In genomic region chr20:61941721-61942405, GRCh38 we compare ENCODE assay signal across 21 cellular contexts.
DNase-seq lines count a peak whose midpoint lies in the region; ATAC-seq, FAIRE-seq and TF ChIP-seq lines count a peak whose summit lies in the region.
"Had no signal": no experiment of that assay in that cellular context is flagged by ENCODE, and none has a peak within 500 bp of the region (broad histone marks: within the 10 kb centered on the region; RNA-seq: fewer than 3 reads in every experiment).

No MANE protein-coding gene starts in this region.

- H2AFZ ChIP-seq in GM23338 (no peak overlapping the region), H1 (ENCODE audit: low read length) (no peak overlapping the region), neuronal stem cell (ENCODE audit: low read length) (no peak overlapping the region)

- 84% methylated on average over 15 of the region's 16 CpGs; no CpG with 5 or more reads in 1 of the 2 experiments for WGBS in H1 (ENCODE audit: extremely low coverage in 1 of 2, insufficient coverage in 1 of 2, insufficient read length in 1 of 2, insufficient replicate concordance in 2 of 2, low coverage in 1 of 2, low lambda C conversion rate in 2 of 2, missing lambda C conversion rate in 1 of 2), 2 experiments
- no CpG with 5 or more reads among the region's 16 CpGs for WGBS in neuronal stem cell (ENCODE audit: extremely low coverage in 2 of 2, insufficient read length in 2 of 2, insufficient replicate concordance in 1 of 2), 2 donors

- no peak overlapping the region for H2BK20ac ChIP-seq in H1 (ENCODE audit: low read length)

- no peaks in the 10 kb centered on the region for H3K36me3 Mint-ChIP-seq in GM23338 (ENCODE audit: low read depth)
- H3K36me3 Mint-ChIP-seq in activated CD4-positive, alpha-beta T cell treated with anti-CD3 and anti-CD28 coated beads, Interleukin-2, amount 10 ng/mL, durations not matched to agents 7 days and 5 days (ENCODE audit: low read depth): no peaks in the 10 kb centered on the region

- H3K4ac ChIP-seq in H1 (replicated peaks; ENCODE audit: insufficient read length, low read depth, low read length) (no peak overlapping the region), neuronal stem cell (ENCODE audit: low read length) (no peak overlapping the region)

- H3K18ac ChIP-seq in H1 (ENCODE audit: extremely low read depth, low read length) (no peak overlapping the region; the same call in 1 of the 2 replicates), neuronal stem cell (ENCODE audit: low read length) (peak overlapping the region; percentile 71)

- H3K4me3 Mint-ChIP-seq in GM23338: no peak overlapping the region
- H3K4me3 Mint-ChIP-seq in activated CD4-positive, alpha-beta T cell treated with anti-CD3 and anti-CD28 coated beads, Interleukin-2, amount 10 ng/mL, durations not matched to agents 7 days and 5 days: no peak overlapping the region
- H3K4me3 Mint-ChIP-seq: CD4-positive, alpha-beta T cell had no signal

- no peak overlapping the region for H2AK5ac ChIP-seq in H1 (ENCODE audit: low read depth, low read length)
- peak overlapping the region; percentile 61 for H2AK5ac ChIP-seq in neuronal stem cell (ENCODE audit: low read depth, low read length)

- H2BK12ac ChIP-seq in H1 (ENCODE audit: low read depth, low read length): no peak overlapping the region
- H2BK12ac ChIP-seq in neuronal stem cell (ENCODE audit: low read length): no peak overlapping the region

- FAIRE-seq in H1 (lab: Jason Lieb, UNC) (no peak), kidney (lab: Jason Lieb, UNC) (no peak)
- FAIRE-seq: A204.1 had no signal

- H4K91ac ChIP-seq in H1 (replicated peaks; ENCODE audit: insufficient read length, low read length): no peak overlapping the region
- H4K91ac ChIP-seq in neuronal stem cell (ENCODE audit: low read depth, low read length, poor library complexity): no peak overlapping the region

- H2BK120ac ChIP-seq in H1 (replicated peaks; ENCODE audit: low read depth, low read length): no peak overlapping the region
- no peak overlapping the region for H2BK120ac ChIP-seq in neuronal stem cell (ENCODE audit: low read depth, low read length)

- H3K27me3 ChIP-seq in GM23338 (ENCODE audit: insufficient read depth): no peaks in the 10 kb centered on the region
- no peaks in the 10 kb centered on the region for H3K27me3 ChIP-seq in H1 (replicated peaks in 1 of 4; ENCODE audit: control insufficient read depth in 3 of 4, extremely low read depth in 1 of 4, insufficient read depth in 3 of 4, low read length in 3 of 4)
- no peaks in the 10 kb centered on the region for H3K27me3 ChIP-seq in neuronal stem cell (ENCODE audit: control insufficient read depth in 3 of 3, insufficient read depth in 3 of 3, low read depth in 1 of 3, low read length in 3 of 3)
- H3K27me3 ChIP-seq: BE2C had no signal

- H2BK15ac ChIP-seq in H1 (ENCODE audit: low read length) (no peak overlapping the region), neuronal stem cell (ENCODE audit: low read length) (no peak overlapping the region)

- no peaks in the 10 kb centered on the region for H3K23me2 ChIP-seq in H1 (ENCODE audit: low read depth, low read length)

- no peaks in the 10 kb centered on the region for H3K4me1 ChIP-seq in GM23338 (ENCODE audit: insufficient read depth)
- H3K4me1 ChIP-seq in H1 (replicated peaks in 1 of 4; ENCODE audit: control insufficient read depth in 3 of 4, insufficient read depth in 4 of 4, low read length in 3 of 4): peaks cover 0 to 5% (median 3%) of the 10 kb centered on the region in 4 experiments; a peak in 2 of 7 replicates
- H3K4me1 ChIP-seq in kidney (ENCODE audit: control insufficient read depth in 1 of 2, insufficient read depth in 1 of 2, low read depth in 1 of 2, low read length in 2 of 2): no peaks in the 10 kb centered on the region
- H3K4me1 ChIP-seq in neuronal stem cell (ENCODE audit: control insufficient read depth in 2 of 2, insufficient read depth in 1 of 2, low read depth in 1 of 2, low read length in 2 of 2): no peaks in the 10 kb centered on the region
- H3K4me1 ChIP-seq: BE2C, Caco-2, HAP-1 had no signal

- peaks cover 12% of the 10 kb centered on the region for H3K4me1 Mint-ChIP-seq in GM23338
- no peaks in the 10 kb centered on the region for H3K4me1 Mint-ChIP-seq in activated CD4-positive, alpha-beta T cell treated with anti-CD3 and anti-CD28 coated beads, Interleukin-2, amount 10 ng/mL, durations not matched to agents 7 days and 5 days

- H3K79me1 ChIP-seq in H1 (ENCODE audit: low read depth, low read length) (no peaks in the 10 kb centered on the region), neuronal stem cell (ENCODE audit: low read depth, low read length) (no peaks in the 10 kb centered on the region)

- no peaks in the 10 kb centered on the region for H3K27me3 Mint-ChIP-seq in GM23338 (ENCODE audit: insufficient read depth, low read depth, poor library complexity)
- no peaks in the 10 kb centered on the region for H3K27me3 Mint-ChIP-seq in activated CD4-positive, alpha-beta T cell treated with anti-CD3 and anti-CD28 coated beads, Interleukin-2, amount 10 ng/mL, durations not matched to agents 7 days and 5 days
- H3K27me3 Mint-ChIP-seq: CD4-positive, alpha-beta T cell had no signal

- H3K9me3 Mint-ChIP-seq in GM23338: no peaks in the 10 kb centered on the region
- no peaks in the 10 kb centered on the region for H3K9me3 Mint-ChIP-seq in activated CD4-positive, alpha-beta T cell treated with anti-CD3 and anti-CD28 coated beads, Interleukin-2, amount 10 ng/mL, durations not matched to agents 7 days and 5 days
- H3K9me3 Mint-ChIP-seq: CD4-positive, alpha-beta T cell had no signal

- ATAC-seq in GM23338: no peak
- ATAC-seq: PC-3 had no signal

- no peak overlapping the region for H3K4me2 ChIP-seq in GM23338
- H3K4me2 ChIP-seq in H1 (ENCODE audit: insufficient read depth in 1 of 2, low read depth in 2 of 2, low read length in 2 of 2): no peak overlapping the region
- H3K4me2 ChIP-seq in neuronal stem cell (ENCODE audit: insufficient read depth, low read length, poor library complexity, severe bottlenecking): no peak overlapping the region

- TF ChIP-seq CTCF in GM23338 (conservative IDR thresholded peaks at IDR 0.05; ENCODE audit: low read depth in 2 of 2) (no peak), H1 (IDR thresholded peaks at IDR 0.05; ENCODE audit: control extremely low read depth in 1 of 3, insufficient read depth in 1 of 3, low read depth in 1 of 3, low read length in 3 of 3) (no peak), kidney (IDR thresholded peaks at IDR 0.05; ENCODE audit: borderline replicate concordance, extremely low read depth, insufficient read depth) (no peak)

- H3K27ac Mint-ChIP-seq in GM23338: 0 out of 2 replicates have a peak overlapping the region, but pooled peaks have one; percentile 52
- H3K27ac Mint-ChIP-seq in activated CD4-positive, alpha-beta T cell treated with anti-CD3 and anti-CD28 coated beads, Interleukin-2, amount 10 ng/mL, durations not matched to agents 7 days and 5 days: no peak overlapping the region
- H3K27ac Mint-ChIP-seq: CD4-positive, alpha-beta T cell had no signal

- no peaks in the 10 kb centered on the region for H3F3A ChIP-seq in GM23338 (replicated peaks; ENCODE audit: low read depth)

- H4K5ac ChIP-seq in H1 (ENCODE audit: insufficient read length, low read depth, low read length): no peak overlapping the region

- no peaks in the 10 kb centered on the region for H4K20me1 ChIP-seq in GM23338 (replicated peaks; ENCODE audit: insufficient read depth)
- no peaks in the 10 kb centered on the region for H4K20me1 ChIP-seq in H1 (replicated peaks in 1 of 2; ENCODE audit: control insufficient read depth in 1 of 2, insufficient read depth in 2 of 2, low read length in 2 of 2)

- H3K9me3 ChIP-seq in H1 (ENCODE audit: insufficient read depth in 2 of 2, low read depth in 1 of 2, low read length in 1 of 2) (no peaks in the 10 kb centered on the region), kidney (ENCODE audit: control insufficient read depth in 1 of 2, low read length in 2 of 2) (no peaks in the 10 kb centered on the region), neuronal stem cell (replicated peaks in 1 of 2; ENCODE audit: control insufficient read depth in 2 of 2, insufficient read depth in 1 of 2, low read depth in 1 of 2, low read length in 2 of 2) (no peaks in the 10 kb centered on the region)
- H3K9me3 ChIP-seq: BE2C, Caco-2, HAP-1 had no signal

- H3K79me2 ChIP-seq in GM23338 (replicated peaks; ENCODE audit: insufficient read depth): no peaks in the 10 kb centered on the region
- H3K79me2 ChIP-seq in H1 (ENCODE audit: control insufficient read depth in 1 of 2, insufficient read depth in 2 of 2, low read length in 2 of 2): no peaks in the 10 kb centered on the region

- H3K23ac ChIP-seq in H1 (ENCODE audit: insufficient read length) (no peak overlapping the region), neuronal stem cell (ENCODE audit: low read depth, low read length, poor library complexity) (no peak overlapping the region)

- DNase-seq in GM23338 (ENCODE audit: low spot score) (no peak), H1 (ENCODE audit: low read depth in 1 of 2, low spot score in 2 of 2) (no peak), kidney (peak; percentile 49), neuronal stem cell (ENCODE audit: low spot score) (no peak), kidney tubule cell (ENCODE audit: low spot score) (no peak), NCI-H146 (lab: John Stamatoyannopoulos, UW) (no peak), activated gamma-delta T cell treated with Interleukin-2 at 50 U/mL for 16 hours (no peak)
- DNase-seq in activated CD4-positive, alpha-beta T cell treated with anti-CD3 and anti-CD28 coated beads, Interleukin-2, amount 10 ng/mL, durations not matched to agents 7 days and 5 days: no peak
- DNase-seq: BE2C, GDM1, IMR-90, NCI-H1417 treated with DMSO at 0.1 percent for 48 hours, NCI-H2029, NCI-H345, NCI-H526, PC-3 had no signal

- H3K4me3 ChIP-seq in GM23338 (no peak overlapping the region), H1 (ENCODE audit: extremely low read depth in 1 of 4, insufficient read depth in 2 of 4, low read depth in 3 of 4, low read length in 4 of 4) (no peak overlapping the region), kidney (ENCODE audit: low read length in 2 of 2) (no peak overlapping the region), neuronal stem cell (ENCODE audit: low read length in 2 of 2) (no peak overlapping the region)
- H3K4me3 ChIP-seq: HAP-1 had no signal

- no peak for TF ChIP-seq RAD21 in H1 (IDR thresholded peaks at IDR 0.05 in 1 of 2, conservative IDR thresholded peaks at IDR 0.05 in 1 of 2; ENCODE audit: low read depth in 2 of 2, low read length in 2 of 2)

- H3K36me3 ChIP-seq in GM23338 (ENCODE audit: insufficient read depth) (no peaks in the 10 kb centered on the region), H1 (ENCODE audit: control insufficient read depth in 2 of 4, insufficient read depth in 4 of 4, low read length in 3 of 4) (no peaks in the 10 kb centered on the region), kidney (ENCODE audit: control insufficient read depth in 1 of 2, insufficient read depth in 2 of 2, low read length in 2 of 2) (no peaks in the 10 kb centered on the region), neuronal stem cell (replicated peaks in 1 of 2; ENCODE audit: control insufficient read depth in 2 of 2, insufficient read depth in 2 of 2, low read length in 2 of 2) (no peaks in the 10 kb centered on the region)
- H3K36me3 ChIP-seq: BE2C, HAP-1 had no signal

- intact Hi-C loops in kidney (cut with DNase I): no loop called here

- TF ChIP-seq POLR2A in H1 (IDR thresholded peaks at IDR 0.05; ENCODE audit: control extremely low read depth in 1 of 2, low read depth in 2 of 2, low read length in 2 of 2): no peak

- no peak overlapping the region for H3K9ac ChIP-seq in H1 (replicated peaks in 1 of 4; ENCODE audit: extremely low read depth in 1 of 4, low read depth in 3 of 4, low read length in 3 of 4)
- no peak overlapping the region for H3K9ac ChIP-seq in kidney (ENCODE audit: low read length in 2 of 2)
- H3K9ac ChIP-seq in neuronal stem cell (ENCODE audit: low read depth, low read length, poor library complexity): no peak overlapping the region

- POLR2A ChIA-PET in H1 (lab: Charles Lee; ENCODE audit: partially characterized antibody): no interaction called here
- POLR2A ChIA-PET in activated CD4-positive, alpha-beta T cell treated with anti-CD3 and anti-CD28 coated beads, Interleukin-2, amount 10 ng/mL, durations not matched to agents 7 days and 5 days (lab: Charles Lee): no interaction called here

- no peak overlapping the region for H3K14ac ChIP-seq in H1 (ENCODE audit: insufficient read length)
- peak overlapping the region; percentile 82 for H3K14ac ChIP-seq in neuronal stem cell (ENCODE audit: low read length)

- H4K8ac ChIP-seq in H1 (ENCODE audit: extremely low read depth, insufficient read depth, low read length) (peak overlapping the region; percentile 68; the same call in 1 of the 2 replicates), neuronal stem cell (ENCODE audit: low read depth, low read length) (no peak overlapping the region)

- CTCF ChIA-PET in H1 (lab: Charles Lee; ENCODE audit: partially characterized antibody): no interaction called here
- CTCF ChIA-PET in activated CD4-positive, alpha-beta T cell treated with anti-CD3 and anti-CD28 coated beads, Interleukin-2, amount 10 ng/mL, durations not matched to agents 7 days and 5 days (lab: Charles Lee): no interaction called here

- no peak overlapping the region for H3K56ac ChIP-seq in H1 (replicated peaks; ENCODE audit: insufficient read length, low read depth, low read length)

- no peak overlapping the region for H3K27ac ChIP-seq in GM23338 (ENCODE audit: low read depth)
- H3K27ac ChIP-seq in H1 (ENCODE audit: low read depth, low read length): no peak overlapping the region
- no peak overlapping the region for H3K27ac ChIP-seq in kidney (ENCODE audit: low read depth in 2 of 2, low read length in 2 of 2)
- no peak overlapping the region for H3K27ac ChIP-seq in neuronal stem cell (replicated peaks; ENCODE audit: low read length)
- H3K27ac ChIP-seq: HL-60 had no signal

- H2BK5ac ChIP-seq in H1 (ENCODE audit: low read depth, low read length) (no peak overlapping the region), neuronal stem cell (ENCODE audit: low read length) (no peak overlapping the region)

- no peak for TF ChIP-seq EP300 in H1 (IDR thresholded peaks at IDR 0.05; ENCODE audit: borderline replicate concordance in 1 of 2, low read depth in 2 of 2, low read length in 2 of 2)

- H3K9me2 ChIP-seq in GM23338 (ENCODE audit: insufficient read depth): no peaks in the 10 kb centered on the region
